8 cellular contexts compared by ENCODE assay signal in the genomic region with DNA sequence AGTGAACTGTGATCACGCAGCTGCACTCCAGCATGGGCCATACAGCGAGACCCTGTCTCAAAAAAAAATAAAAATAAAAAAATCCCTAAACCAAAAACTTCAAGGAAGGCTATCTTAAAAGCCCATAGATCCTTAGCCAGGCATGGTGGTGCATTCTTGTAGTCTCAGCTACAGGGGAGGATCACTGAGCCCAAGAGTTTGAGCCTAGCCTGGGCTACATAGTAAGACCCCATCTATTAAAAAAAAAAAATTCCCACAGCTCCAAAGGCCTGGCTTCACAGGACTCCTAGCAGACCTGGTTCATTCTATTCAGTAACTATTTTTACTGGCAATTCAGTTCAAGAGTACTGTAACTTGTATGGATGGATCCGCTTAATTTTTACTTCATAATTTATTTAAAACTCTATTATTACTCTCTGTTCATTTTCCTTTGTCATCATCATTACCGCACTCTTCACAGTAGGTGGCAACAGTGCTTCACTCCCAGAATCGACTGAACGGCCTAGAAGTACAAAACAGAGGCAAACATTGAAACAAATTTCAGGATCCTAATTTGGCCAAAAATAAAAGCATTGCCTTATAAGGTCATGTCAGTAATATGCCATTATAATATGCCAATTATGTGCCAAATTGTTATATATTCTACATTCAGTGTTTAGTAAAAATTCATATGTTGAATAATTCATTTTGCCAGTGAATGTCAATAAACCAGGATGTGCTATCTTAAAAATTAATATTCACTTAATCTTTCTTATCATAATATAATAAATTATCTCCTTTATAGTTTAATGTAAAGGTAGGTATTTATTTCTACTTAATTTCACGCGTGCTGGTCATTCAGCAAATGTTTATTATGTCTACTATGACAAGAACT. TPM values are rescaled to one million over a fixed set of nuclear protein-coding genes. Genes with fewer than 3 reads are reported as not detected.
DNase-seq lines count a peak whose midpoint lies in the region; ATAC-seq and TF ChIP-seq lines count a peak whose summit lies in the region.

No MANE protein-coding gene starts in this region.

- ATAC-seq in GM19468 (IDR thresholded peaks at IDR 0.05; ENCODE audit: extremely low read depth, unreplicated experiment) = peak; percentile 61
- ATAC-seq in esophagus mucosa = peak; percentile 83
- no peak for ATAC-seq in HG03280 (IDR thresholded peaks at IDR 0.05; ENCODE audit: unreplicated experiment)

- no peaks in the 10 kb centered on the region for H3K36me3 Mint-ChIP-seq in nephron (ENCODE audit: low read depth)

- peak; percentile 55 for TF ChIP-seq CTCF in DOHH2 (IDR thresholded peaks at IDR 0.05; ENCODE audit: low read depth, low read length, poor library complexity, severe bottlenecking)
- TF ChIP-seq CTCF in nephron (IDR thresholded peaks at IDR 0.05; ENCODE audit: unreplicated experiment in 3 of 3) = peak; percentile 82 to 90 (median 82)

- H3K4me3 Mint-ChIP-seq in nephron = no peak overlapping the region

- H2AFZ ChIP-seq in Karpas-422 (ENCODE audit: low read length) = no peak overlapping the region

- H3K4me1 Mint-ChIP-seq in nephron = no peaks in the 10 kb centered on the region

- H3K4me3 ChIP-seq in DOHH2 (ENCODE audit: low read length) (no peak overlapping the region), Karpas-422 (ENCODE audit: low read length) (no peak overlapping the region), SJCRH30 (no peak overlapping the region)
- H3K4me3 ChIP-seq in effector memory CD4-positive, alpha-beta T cell (ENCODE audit: insufficient read depth, low read depth, low read length, poor library complexity, severe bottlenecking) = no peak overlapping the region

- no peaks in the 10 kb centered on the region for H3K9me2 ChIP-seq in DOHH2 (replicated peaks; ENCODE audit: control insufficient read depth, low read length)
- H3K9me2 ChIP-seq in Karpas-422 (replicated peaks; ENCODE audit: insufficient read depth, low read length) = no peaks in the 10 kb centered on the region

- H3K4me1 ChIP-seq in DOHH2 (ENCODE audit: control insufficient read depth, low read length) (no peaks in the 10 kb centered on the region), Karpas-422 (ENCODE audit: low read length) (no peaks in the 10 kb centered on the region), SJCRH30 (no peaks in the 10 kb centered on the region)
- no peaks in the 10 kb centered on the region for H3K4me1 ChIP-seq in effector memory CD4-positive, alpha-beta T cell (ENCODE audit: control insufficient read depth, insufficient read depth, low read length, poor library complexity, severe bottlenecking)

- peak; percentile 77 for DNase-seq in Karpas-422
- DNase-seq in SJCRH30 = peak; percentile 28 to 71
- no peak for DNase-seq in effector memory CD4-positive, alpha-beta T cell

- H3K9me3 ChIP-seq in DOHH2 (ENCODE audit: control insufficient read depth, insufficient read depth, low read length) (no peaks in the 10 kb centered on the region), Karpas-422 (ENCODE audit: low read length) (no peaks in the 10 kb centered on the region), SJCRH30 (replicated peaks) (no peaks in the 10 kb centered on the region)
- no peaks in the 10 kb centered on the region for H3K9me3 ChIP-seq in effector memory CD4-positive, alpha-beta T cell (ENCODE audit: control insufficient read depth, low read length)

- H3K9ac ChIP-seq in Karpas-422 (ENCODE audit: low read length) = no peak overlapping the region

- H3K27me3 Mint-ChIP-seq in nephron (ENCODE audit: low read depth) = no peaks in the 10 kb centered on the region

- H3K36me3 ChIP-seq in DOHH2 (ENCODE audit: control insufficient read depth, low read length) (no peaks in the 10 kb centered on the region), Karpas-422 (ENCODE audit: insufficient read depth, low read length) (no peaks in the 10 kb centered on the region), SJCRH30 (no peaks in the 10 kb centered on the region)
- no peaks in the 10 kb centered on the region for H3K36me3 ChIP-seq in effector memory CD4-positive, alpha-beta T cell (ENCODE audit: control insufficient read depth, insufficient read depth, low read length)

- H3K4me2 ChIP-seq in DOHH2 (ENCODE audit: low read length) (no peak overlapping the region), Karpas-422 (ENCODE audit: low read depth, low read length, poor library complexity, severe bottlenecking) (no peak overlapping the region)

- H3K27ac ChIP-seq in DOHH2 (ENCODE audit: low read depth, low read length) (no peak overlapping the region), Karpas-422 (ENCODE audit: low read length) (no peak overlapping the region), SJCRH30 (no peak overlapping the region)
- no peak overlapping the region for H3K27ac ChIP-seq in effector memory CD4-positive, alpha-beta T cell (ENCODE audit: insufficient read depth, low read length, poor library complexity, severe bottlenecking)

- H3K9me3 Mint-ChIP-seq in nephron = peaks cover 15% of the 10 kb centered on the region

- H3K27me3 ChIP-seq in DOHH2 (ENCODE audit: control insufficient read depth, low read length) = peaks cover 4% of the 10 kb centered on the region; the same call in 1 of the 2 replicates
- no peaks in the 10 kb centered on the region for H3K27me3 ChIP-seq in Karpas-422 (ENCODE audit: low read length)
- no peaks in the 10 kb centered on the region for H3K27me3 ChIP-seq in SJCRH30
- H3K27me3 ChIP-seq in effector memory CD4-positive, alpha-beta T cell (replicated peaks; ENCODE audit: control insufficient read depth, insufficient read depth, low read length, poor library complexity, severe bottlenecking) = no peaks in the 10 kb centered on the region

- no peaks in the 10 kb centered on the region for H3F3A ChIP-seq in DOHH2 (ENCODE audit: control insufficient read depth, insufficient read depth)

- no peaks in the 10 kb centered on the region for H4K20me1 ChIP-seq in DOHH2 (ENCODE audit: control insufficient read depth, insufficient read depth, low read depth, low read length)
- H4K20me1 ChIP-seq in Karpas-422 (ENCODE audit: insufficient read depth, low read depth, low read length) = no peaks in the 10 kb centered on the region

- no peaks in the 10 kb centered on the region for H3K79me2 ChIP-seq in DOHH2 (ENCODE audit: control insufficient read depth, low read length)
- no peaks in the 10 kb centered on the region for H3K79me2 ChIP-seq in Karpas-422 (ENCODE audit: low read length)

- H3K27ac Mint-ChIP-seq in nephron = no peak overlapping the region

RNA-seq across cellular contexts. Expression of a gene that starts 14.3 kb away (rescaled TPM):
- total RNA-seq in Karpas-422 (2014; rRNA removed; shearing (Covaris generic); ENCODE audit: low replicate concordance) = 18.8 and 31.0 TPM in 2 replicates
- total RNA-seq in SJCRH30 (2014; rRNA removed; shearing (Covaris generic)) = 12.5 and 15.9 TPM in 2 replicates
- 20.5 TPM for total RNA-seq in esophagus mucosa

Comparison
In these comparisons a context has a peak if more than half of its experiments do, and no peak if none do; other contexts are left out.
1. DNase-seq: peak in Karpas-422 (single experiment) and SJCRH30 (2 of 2); none in effector memory CD4-positive, alpha-beta T cell (0 of 3).